ENCODE assay signal across 33 cellular contexts in genomic region chr7:131726031-131726430, GRCh38.
"Had no signal": no experiment of that assay in that cellular context is flagged by ENCODE, and none has a peak within 500 bp of the region (broad histone marks: within the 10 kb centered on the region; RNA-seq: fewer than 3 reads in every experiment).

No MANE protein-coding gene starts in this region.

- H3K27me3 ChIP-seq: adrenal gland, body of pancreas, colonic mucosa had no signal

- H3K27ac Mint-ChIP-seq: activated B cell treated with CpG ODN at 0.5 μM for 24 hours; activated CD8-positive, alpha-beta T cell treated with anti-CD3 and anti-CD28 coated beads for 36 hours; activated naive CD4-positive, alpha-beta T cell treated with anti-CD3 and anti-CD28 coated beads for 36 hours; activated naive CD4-positive, alpha-beta T cell treated with anti-CD3 and anti-CD28 coated beads, Interleukin-2, amount 50 U/mL, for 24 hours; activated naive CD8-positive, alpha-beta T cell treated with anti-CD3 and anti-CD28 coated beads for 36 hours; activated naive CD8-positive, alpha-beta T cell treated with anti-CD3 and anti-CD28 coated beads, Interleukin-2, amount 50 U/mL, for 24 hours; activated T-helper 17 cell treated with anti-CD3 and anti-CD28 coated beads, Interleukin-2, amount 50 U/mL, for 72 hours; dendritic cell treated with granulocyte-macrophage colony-stimulating factor and Interleukin-4, amounts not matched to agents 40 ng/mL and 50 ng/mL, for 4 days; effector memory CD8-positive, alpha-beta T cell; T-cell; T-helper 1 cell treated with Interleukin-12 subunit alpha and Interleukin-12 subunit beta and Interleukin-4 antibody, amounts not matched to agents 30 μg/mL and 1 μg/mL, for 36 hours had no signal

- DNase-seq: activated B cell treated with CpG ODN at 0.5 μM for 24 hours; activated CD4-positive, alpha-beta T cell treated with anti-CD3 and anti-CD28 coated beads for 48 hours; activated CD4-positive, alpha-beta T cell treated with anti-CD3 and anti-CD28 coated beads, Interleukin-2, amount 50 U/mL, for 1 hour; activated CD4-positive, alpha-beta T cell treated with anti-CD3 and anti-CD28 coated beads, Interleukin-2, amount 50 U/mL, for 48 hours; activated CD8-positive, alpha-beta memory T cell treated with anti-CD3 and anti-CD28 coated beads for 24 hours; activated CD8-positive, alpha-beta T cell treated with anti-CD3 and anti-CD28 coated beads for 36 hours; activated effector memory CD4-positive, alpha-beta T cell treated with Interleukin-2 at 50 U/mL for 16 hours; activated naive CD4-positive, alpha-beta T cell treated with anti-CD3 and anti-CD28 coated beads for 36 hours; activated naive CD8-positive, alpha-beta T cell treated with anti-CD3 and anti-CD28 coated beads for 36 hours; activated naive CD8-positive, alpha-beta T cell treated with anti-CD3 and anti-CD28 coated beads, Interleukin-2, amount 50 U/mL, for 24 hours; activated T-cell treated with anti-CD3 and anti-CD28 coated beads, Interleukin-2, amount 50 U/mL, for 4 hours; amygdala; aorta; body of pancreas; caudate nucleus; colonic mucosa; dorsolateral prefrontal cortex; effector CD4-positive, alpha-beta T cell; effector memory CD8-positive, alpha-beta T cell; erythroblast; esophagus squamous epithelium; foreskin melanocyte; SW 1271; T-cell; T-helper 9 cell; WERI-Rb-1 had no signal

- H3K4me1 Mint-ChIP-seq: activated B cell treated with CpG ODN at 0.5 μM for 24 hours; activated naive CD4-positive, alpha-beta T cell treated with anti-CD3 and anti-CD28 coated beads, Interleukin-2, amount 50 U/mL, for 24 hours; activated naive CD8-positive, alpha-beta T cell treated with anti-CD3 and anti-CD28 coated beads for 36 hours; activated naive CD8-positive, alpha-beta T cell treated with anti-CD3 and anti-CD28 coated beads, Interleukin-2, amount 50 U/mL, for 24 hours; activated T-helper 17 cell treated with anti-CD3 and anti-CD28 coated beads, Interleukin-2, amount 50 U/mL, for 72 hours; T-cell had no signal

- H3K4me3 Mint-ChIP-seq: activated B cell treated with CpG ODN at 0.5 μM for 24 hours; activated CD8-positive, alpha-beta T cell treated with anti-CD3 and anti-CD28 coated beads for 36 hours; activated naive CD4-positive, alpha-beta T cell treated with anti-CD3 and anti-CD28 coated beads for 36 hours; activated naive CD4-positive, alpha-beta T cell treated with anti-CD3 and anti-CD28 coated beads, Interleukin-2, amount 50 U/mL, for 24 hours; activated naive CD8-positive, alpha-beta T cell treated with anti-CD3 and anti-CD28 coated beads for 36 hours; activated naive CD8-positive, alpha-beta T cell treated with anti-CD3 and anti-CD28 coated beads, Interleukin-2, amount 50 U/mL, for 24 hours; activated T-cell treated with anti-CD3 and anti-CD28 coated beads, Interleukin-2, amount 50 U/mL, for 4 hours; activated T-helper 17 cell treated with anti-CD3 and anti-CD28 coated beads, Interleukin-2, amount 50 U/mL, for 72 hours; dendritic cell treated with granulocyte-macrophage colony-stimulating factor and Interleukin-4, amounts not matched to agents 40 ng/mL and 50 ng/mL, for 4 days; effector memory CD8-positive, alpha-beta T cell; T-cell; T-helper 1 cell treated with Interleukin-12 subunit alpha and Interleukin-12 subunit beta and Interleukin-4 antibody, amounts not matched to agents 30 μg/mL and 1 μg/mL, for 36 hours had no signal

- H3K36me3 ChIP-seq: adrenal gland, colonic mucosa, esophagus squamous epithelium, gastroesophageal sphincter, WERI-Rb-1 had no signal

- H3K27ac ChIP-seq: adrenal gland, body of pancreas, colonic mucosa, gastroesophageal sphincter, WERI-Rb-1 had no signal

- H3K4me3 ChIP-seq: adrenal gland, body of pancreas, colonic mucosa, dorsolateral prefrontal cortex, esophagus squamous epithelium, gastroesophageal sphincter had no signal

- H3K4me1 ChIP-seq: adrenal gland, body of pancreas, colonic mucosa, esophagus squamous epithelium, gastroesophageal sphincter had no signal

- ATAC-seq: activated CD4-positive, CD25-positive, alpha-beta regulatory T cell treated with anti-CD3 and anti-CD28 coated beads, Interleukin-2, amount 50 U/mL, for 24 hours; activated CD8-positive, alpha-beta T cell treated with anti-CD3 and anti-CD28 coated beads for 36 hours; activated naive CD8-positive, alpha-beta T cell treated with anti-CD3 and anti-CD28 coated beads, Interleukin-2, amount 50 U/mL, for 24 hours; activated T-cell treated with anti-CD3 and anti-CD28 coated beads, Interleukin-2, amount 50 U/mL, for 4 hours; activated T-helper 17 cell treated with anti-CD3 and anti-CD28 coated beads, Interleukin-2, amount 50 U/mL, for 72 hours; body of pancreas; effector memory CD8-positive, alpha-beta T cell; gastroesophageal sphincter; T-cell had no signal

- H3K27me3 Mint-ChIP-seq: dendritic cell treated with granulocyte-macrophage colony-stimulating factor and Interleukin-4, amounts not matched to agents 40 ng/mL and 50 ng/mL, for 4 days had no signal

- H3K36me3 Mint-ChIP-seq: activated naive CD4-positive, alpha-beta T cell treated with anti-CD3 and anti-CD28 coated beads, Interleukin-2, amount 50 U/mL, for 24 hours; activated naive CD8-positive, alpha-beta T cell treated with anti-CD3 and anti-CD28 coated beads for 36 hours; T-cell had no signal

- H3K9me3 ChIP-seq: adrenal gland, colonic mucosa, esophagus squamous epithelium, gastroesophageal sphincter had no signal
